8 cellular contexts compared by ENCODE assay signal in genomic region chr15:92082217-92082843, GRCh38.
DNase-seq lines count a peak whose midpoint lies in the region; ATAC-seq and TF ChIP-seq lines count a peak whose summit lies in the region.

No MANE protein-coding gene starts in this region.

- H3K27me3 Mint-ChIP-seq in endothelial cell (ENCODE audit: unreplicated experiment), result peaks cover 4% of the 10 kb centered on the region

- ATAC-seq in GM18909 (IDR thresholded peaks at IDR 0.05; ENCODE audit: poor library complexity, unreplicated experiment), result no peak

- H3K27ac Mint-ChIP-seq in endothelial cell (ENCODE audit: unreplicated experiment), result no peak overlapping the region

- no peaks in the 10 kb centered on the region for H3K36me3 Mint-ChIP-seq in endothelial cell (ENCODE audit: low read depth, unreplicated experiment)

- no peaks in the 10 kb centered on the region for H3K36me3 ChIP-seq in HEK293 (ENCODE audit: control insufficient read depth in 2 of 2, insufficient read depth in 1 of 2, low read length in 2 of 2)

- CTCF ChIA-PET in HEK293 (lab: Yijun Ruan, JAX), result interaction anchor here (0.6 to 2.6 kb wide), 19 partner anchors 9 to 821 kb away, joined by 3 to 17 read pairs (median 3); no protein-coding TSS in a partner anchor

- DNase-seq in ELR (ENCODE audit: low read depth) (peak; percentile 42), NCI-H446 treated with DMSO at 0.1 percent for 48 hours (lab: John Stamatoyannopoulos, UW) (peak; percentile 34), endothelial cell (ENCODE audit: low spot score) (peak; percentile 81), midbrain (lab: John Stamatoyannopoulos, UW) (peak; percentile 71), superior temporal gyrus (ENCODE audit: extremely low spot score) (peak; percentile 92)
- DNase-seq in activated CD4-positive, alpha-beta T cell treated with anti-CD3 and anti-CD28 coated beads, Interleukin-2, amount 50 U/mL, for 4 hours, result peak; percentile 32 to 41

- no peaks in the 10 kb centered on the region for H3K4me1 ChIP-seq in HEK293 (ENCODE audit: control insufficient read depth, insufficient read depth, low read length)

- TF ChIP-seq CTCF in HEK293 (tag by site-specific recombination; IDR thresholded peaks at IDR 0.05), result peak; percentile 65
- peak; percentile 79 for TF ChIP-seq CTCF in endothelial cell (IDR thresholded peaks at IDR 0.05; ENCODE audit: unreplicated experiment)

- no peak overlapping the region for H3K4me3 ChIP-seq in HEK293 (ENCODE audit: low read depth, low read length)

- peaks cover 4% of the 10 kb centered on the region for H3K4me1 Mint-ChIP-seq in endothelial cell (ENCODE audit: unreplicated experiment)

- H3K27ac ChIP-seq in HEK293 (ENCODE audit: extremely low read depth, low read depth, low read length), result no peak overlapping the region

- no peak overlapping the region for H3K4me3 Mint-ChIP-seq in endothelial cell (ENCODE audit: unreplicated experiment)

- H3K9me3 Mint-ChIP-seq in endothelial cell (ENCODE audit: unreplicated experiment), result no peaks in the 10 kb centered on the region

- H3K9me3 ChIP-seq in HEK293 (ENCODE audit: control insufficient read depth, insufficient read depth, low read depth, low read length), result no peaks in the 10 kb centered on the region

- POLR2A ChIA-PET in HEK293 (lab: Yijun Ruan, JAX), result no interaction called here

TF ChIP-seq in HEK293, 187 proteins besides CTCF, POLR2A, EP300 and RAD21 (continues in another document):
- TF ChIP-seq IKZF3 (tag by site-specific recombination; IDR thresholded peaks at IDR 0.05) (0 out of 2 replicates have a peak, but pooled peaks have one; percentile 44), ZNF660 (tag by site-specific recombination; IDR thresholded peaks at IDR 0.05) (peak; percentile 47; the same call in 1 of the 2 replicates), ZBTB26 (tag by site-specific recombination; optimal IDR thresholded peaks at IDR 0.05) (no peak), ZNF404 (tag by site-specific recombination; IDR thresholded peaks at IDR 0.05) (no peak), ZBTB10 (tag by site-specific recombination; IDR thresholded peaks at IDR 0.05) (no peak), ZNF626 (tag by site-specific recombination; IDR thresholded peaks at IDR 0.05) (no peak), YY2 (tag by site-specific recombination; IDR thresholded peaks at IDR 0.05) (no peak), ZNF366 (tag by site-specific recombination; conservative IDR thresholded peaks at IDR 0.05) (no peak), MYNN (tag by site-specific recombination; IDR thresholded peaks at IDR 0.05; ENCODE audit: borderline replicate concordance) (no peak), ZNF354C (tag by site-specific recombination; IDR thresholded peaks at IDR 0.05; ENCODE audit: borderline replicate concordance, low read depth) (no peak), ZNF2 (tag by site-specific recombination; IDR thresholded peaks at IDR 0.05) (0 out of 2 replicates have a peak, but pooled peaks have one; percentile 30), HOXD13 (CRISPR knock-in tag; IDR thresholded peaks at IDR 0.05; ENCODE audit: borderline replicate concordance) (no peak), ZNF248 (tag by site-specific recombination; IDR thresholded peaks at IDR 0.05) (no peak), ZNF692 (tag by site-specific recombination; IDR thresholded peaks at IDR 0.05) (no peak), ZFP69B (tag by site-specific recombination; IDR thresholded peaks at IDR 0.05) (no peak), ZBTB1 (tag by site-specific recombination; IDR thresholded peaks at IDR 0.05) (no peak), KLF16 (tag by site-specific recombination; IDR thresholded peaks at IDR 0.05) (no peak), ZNF677 (tag by site-specific recombination; IDR thresholded peaks at IDR 0.05) (no peak), ZBTB49 (tag by site-specific recombination; IDR thresholded peaks at IDR 0.05; ENCODE audit: low read depth) (no peak), ZIC2 (tag by site-specific recombination; IDR thresholded peaks at IDR 0.05) (no peak), ZNF19 (tag by site-specific recombination; IDR thresholded peaks at IDR 0.05; ENCODE audit: low read depth) (no peak), ZSCAN30 (tag by site-specific recombination; IDR thresholded peaks at IDR 0.05) (0 out of 2 replicates have a peak, but pooled peaks have one; percentile 25), ZNF112 (tag by site-specific recombination; IDR thresholded peaks at IDR 0.05) (no peak), ZNF843 (tag by site-specific recombination; IDR thresholded peaks at IDR 0.05) (no peak), ZNF362 (tag by site-specific recombination; IDR thresholded peaks at IDR 0.05) (no peak), ZNF530 (tag by site-specific recombination; IDR thresholded peaks at IDR 0.05; ENCODE audit: low read depth) (no peak), ZNF623 (tag by site-specific recombination; IDR thresholded peaks at IDR 0.05) (no peak), ZNF654 (tag by site-specific recombination; IDR thresholded peaks at IDR 0.05; ENCODE audit: low read depth) (peak; percentile 88), ZNF132 (tag by site-specific recombination; IDR thresholded peaks at IDR 0.05; ENCODE audit: borderline replicate concordance) (no peak), ZNF174 (tag by site-specific recombination; IDR thresholded peaks at IDR 0.05) (no peak), ZXDB (tag by site-specific recombination; IDR thresholded peaks at IDR 0.05) (no peak)

Comparison
In these comparisons a context has a peak if more than half of its experiments do, and no peak if none do; other contexts are left out.
1. DNase-seq: peak in every context shown above with its lines; median percentile 92 in superior temporal gyrus; 81 in endothelial cell; 71 in midbrain; 42 in ELR; 36 in activated CD4-positive, alpha-beta T cell treated with anti-CD3 and anti-CD28 coated beads, Interleukin-2, amount 50 U/mL, for 4 hours; 34 in NCI-H446 treated with DMSO at 0.1 percent for 48 hours.